In genomic region chr1:18200136-18200717, GRCh38 we compare ENCODE assay signal across 23 cellular contexts.
DNase-seq lines count a peak whose midpoint lies in the region; ATAC-seq and TF ChIP-seq lines count a peak whose summit lies in the region.
"Had no signal": no experiment of that assay in that cellular context is flagged by ENCODE, and none has a peak within 500 bp of the region (broad histone marks: within the 10 kb centered on the region; RNA-seq: fewer than 3 reads in every experiment).

No MANE protein-coding gene starts in this region.

- H3K36me3 ChIP-seq in CD8-positive, alpha-beta T cell (ENCODE audit: insufficient read depth, low read length): no peaks in the 10 kb centered on the region
- H3K36me3 ChIP-seq: right atrium auricular region, spleen, tibial artery had no signal

- H3K36me3 Mint-ChIP-seq in CD8-positive, alpha-beta T cell: no peaks in the 10 kb centered on the region

- CTCF ChIA-PET in CD8-positive, alpha-beta T cell (lab: Charles Lee): no interaction called here

- H3K9me3 Mint-ChIP-seq in CD8-positive, alpha-beta T cell: no peaks in the 10 kb centered on the region
- H3K9me3 Mint-ChIP-seq: activated naive CD8-positive, alpha-beta T cell treated with anti-CD3 and anti-CD28 coated beads, Interleukin-2, amount 50 U/mL, for 24 hours had no signal

- no peak overlapping the region for H3K27ac ChIP-seq in CD8-positive, alpha-beta T cell (ENCODE audit: low read depth, low read length)
- H3K27ac ChIP-seq: body of pancreas, right atrium auricular region, spleen, tibial artery had no signal

- no peak overlapping the region for H3K4me3 Mint-ChIP-seq in CD8-positive, alpha-beta T cell
- H3K4me3 Mint-ChIP-seq: activated naive CD8-positive, alpha-beta T cell treated with anti-CD3 and anti-CD28 coated beads, Interleukin-2, amount 50 U/mL, for 24 hours; naive thymus-derived CD4-positive, alpha-beta T cell had no signal

- H3K27me3 Mint-ChIP-seq in CD8-positive, alpha-beta T cell (ENCODE audit: low read depth): peaks cover 34% of the 10 kb centered on the region

- H3K27ac Mint-ChIP-seq in CD8-positive, alpha-beta T cell: no peak overlapping the region
- H3K27ac Mint-ChIP-seq: activated naive CD8-positive, alpha-beta T cell treated with anti-CD3 and anti-CD28 coated beads, Interleukin-2, amount 50 U/mL, for 24 hours; naive thymus-derived CD4-positive, alpha-beta T cell had no signal

- intact Hi-C loops in posterior cingulate gyrus (cut with DNase I): no loop called here
- intact Hi-C loops in CD8-positive, alpha-beta T cell (cut with DNase I, micrococcal nuclease): no loop called here

- no peak for TF ChIP-seq CTCF in CD8-positive, alpha-beta T cell (IDR thresholded peaks at IDR 0.05)

- no peaks in the 10 kb centered on the region for H3K4me1 Mint-ChIP-seq in CD8-positive, alpha-beta T cell (ENCODE audit: low read depth)
- H3K4me1 Mint-ChIP-seq: activated naive CD8-positive, alpha-beta T cell treated with anti-CD3 and anti-CD28 coated beads, Interleukin-2, amount 50 U/mL, for 24 hours had no signal

- H3K27me3 ChIP-seq in CD8-positive, alpha-beta T cell (ENCODE audit: insufficient read depth, low read length): no peaks in the 10 kb centered on the region
- H3K27me3 ChIP-seq: right atrium auricular region had no signal

- no peak overlapping the region for H3K4me3 ChIP-seq in CD8-positive, alpha-beta T cell (ENCODE audit: low read depth, low read length)
- H3K4me3 ChIP-seq: body of pancreas, right atrium auricular region, spleen, tibial artery had no signal

- POLR2A ChIA-PET in CD8-positive, alpha-beta T cell (lab: Charles Lee): no interaction called here

- no peaks in the 10 kb centered on the region for H3K4me1 ChIP-seq in CD8-positive, alpha-beta T cell (ENCODE audit: insufficient read depth, low read length)
- H3K4me1 ChIP-seq: body of pancreas, right atrium auricular region, spleen, tibial artery had no signal

- H3K9me3 ChIP-seq in CD8-positive, alpha-beta T cell (ENCODE audit: low read length): no peaks in the 10 kb centered on the region
- H3K9me3 ChIP-seq: body of pancreas, right atrium auricular region, spleen, tibial artery had no signal

- DNase-seq in NCI-H1092 treated with DMSO at 0.1 percent for 48 hours (lab: John Stamatoyannopoulos, UW): peak; percentile 26
- DNase-seq in NCI-H1092 (lab: John Stamatoyannopoulos, UW): no peak
- peak; percentile 74 for DNase-seq in NCI-H1694 treated with DMSO at 0.1 percent for 48 hours (lab: John Stamatoyannopoulos, UW)
- DNase-seq in cerebellum (ENCODE audit: low spot score): peak; percentile 65
- peak in 8 of 10 donors; percentile 57 to 95 (median 73) for DNase-seq in posterior cingulate gyrus
- DNase-seq in NCI-H2171 treated with DMSO at 0.1 percent for 48 hours (lab: John Stamatoyannopoulos, UW): no peak
- DNase-seq in CD8-positive, alpha-beta T cell: no peak
- DNase-seq: 8988T; activated CD4-positive, alpha-beta T cell treated with anti-CD3 and anti-CD28 coated beads, Interleukin-2, amount 50 U/mL, for 48 hours; activated CD8-positive, alpha-beta memory T cell treated with anti-CD3 and anti-CD28 coated beads, Interleukin-2, amount 50 U/mL, for 48 hours; activated naive CD8-positive, alpha-beta T cell treated with anti-CD3 and anti-CD28 coated beads, Interleukin-2, amount 50 U/mL, for 24 hours; body of pancreas; KG1; naive thymus-derived CD4-positive, alpha-beta T cell; NCI-H1930; spleen; stimulated activated CD4-positive, alpha-beta T cell treated with anti-CD3 and anti-CD28 coated beads, Interleukin-4, amount 100 ng/mL, for 24 hours; stimulated activated naive CD4-positive, alpha-beta T cell treated with Interleukin-2 at 50 U/mL for 16 hours; T-helper 2 cell; tibial artery had no signal

- ATAC-seq in GM18519 (IDR thresholded peaks at IDR 0.05; ENCODE audit: low FRiP score, unreplicated experiment): no peak
- ATAC-seq in CD8-positive, alpha-beta T cell: no peak
- ATAC-seq: activated naive CD8-positive, alpha-beta T cell treated with anti-CD3 and anti-CD28 coated beads, Interleukin-2, amount 50 U/mL, for 24 hours; body of pancreas; left colon; naive thymus-derived CD4-positive, alpha-beta T cell had no signal

Comparison
In these comparisons a context has a peak if more than half of its experiments do, and no peak if none do; other contexts are left out.
1. DNase-seq: peak in NCI-H1092 treated with DMSO at 0.1 percent for 48 hours (single experiment), NCI-H1694 treated with DMSO at 0.1 percent for 48 hours (single experiment), cerebellum (single experiment) and posterior cingulate gyrus (8 of 10); none in NCI-H1092 (single experiment), NCI-H2171 treated with DMSO at 0.1 percent for 48 hours (single experiment) and CD8-positive, alpha-beta T cell (0 of 7).